Comparison of ENCODE assay signal across 20 cellular contexts in genomic region chr12:47412837-47413236, GRCh38.
DNase-seq lines count a peak whose midpoint lies in the region; ATAC-seq and TF ChIP-seq lines count a peak whose summit lies in the region.
"Had no signal": no experiment of that assay in that cellular context is flagged by ENCODE, and none has a peak within 500 bp of the region (broad histone marks: within the 10 kb centered on the region; RNA-seq: fewer than 3 reads in every experiment).

No MANE protein-coding gene starts in this region.

- H3K27me3 ChIP-seq in CD4-positive, CD25-positive, alpha-beta regulatory T cell (ENCODE audit: control insufficient read depth, insufficient read depth, low read length): no peaks in the 10 kb centered on the region
- no peaks in the 10 kb centered on the region for H3K27me3 ChIP-seq in CD8-positive, alpha-beta T cell (ENCODE audit: insufficient read depth, low read length)
- no peaks in the 10 kb centered on the region for H3K27me3 ChIP-seq in naive thymus-derived CD4-positive, alpha-beta T cell (ENCODE audit: control insufficient read depth in 2 of 2, insufficient read depth in 2 of 2, low read length in 2 of 2)
- H3K27me3 ChIP-seq in SJCRH30: peaks cover 5% of the 10 kb centered on the region; the same call in 1 of the 2 replicates
- H3K27me3 ChIP-seq: Peyer's patch had no signal

- CTCF ChIA-PET in CD8-positive, alpha-beta T cell (lab: Charles Lee): interaction anchor here (0.6 to 7.5 kb wide), 6 partner anchors 9 to 393 kb away, joined by 3 to 45 read pairs (median 4); no protein-coding TSS in a partner anchor
- CTCF ChIA-PET in naive thymus-derived CD4-positive, alpha-beta T cell (lab: Charles Lee): interaction anchor here (0.6 to 1.6 kb wide), 7 partner anchors 7 to 391 kb away, joined by 3 to 7 read pairs (median 3); no protein-coding TSS in a partner anchor

- no peaks in the 10 kb centered on the region for H3K9me3 ChIP-seq in CD4-positive, CD25-positive, alpha-beta regulatory T cell (ENCODE audit: control insufficient read depth in 2 of 2, low read length in 2 of 2)
- no peaks in the 10 kb centered on the region for H3K9me3 ChIP-seq in CD8-positive, alpha-beta T cell (ENCODE audit: low read length)
- no peaks in the 10 kb centered on the region for H3K9me3 ChIP-seq in naive thymus-derived CD4-positive, alpha-beta T cell (ENCODE audit: control insufficient read depth in 2 of 3, low read length in 3 of 3)
- H3K9me3 ChIP-seq in SJCRH30 (replicated peaks): no peaks in the 10 kb centered on the region
- H3K9me3 ChIP-seq: A549, Caco-2, Peyer's patch had no signal

- H3K36me3 ChIP-seq in CD4-positive, CD25-positive, alpha-beta regulatory T cell (ENCODE audit: control insufficient read depth, insufficient read depth, low read length): no peaks in the 10 kb centered on the region
- H3K36me3 ChIP-seq in CD8-positive, alpha-beta T cell (ENCODE audit: insufficient read depth, low read length): no peaks in the 10 kb centered on the region
- no peaks in the 10 kb centered on the region for H3K36me3 ChIP-seq in naive thymus-derived CD4-positive, alpha-beta T cell (ENCODE audit: control insufficient read depth in 2 of 3, insufficient read depth in 3 of 3, low read length in 3 of 3)
- no peaks in the 10 kb centered on the region for H3K36me3 ChIP-seq in SJCRH30
- H3K36me3 ChIP-seq: Peyer's patch had no signal

- H3K4me3 Mint-ChIP-seq in activated T-cell treated with anti-CD3 and anti-CD28 coated beads, Interleukin-2, amount 50 U/mL, for 24 hours: no peak overlapping the region
- peak overlapping the region in 1 of 4 donors; percentile 2 for H3K4me3 Mint-ChIP-seq in CD4-positive, CD25-positive, alpha-beta regulatory T cell
- no peak overlapping the region for H3K4me3 Mint-ChIP-seq in CD8-positive, alpha-beta T cell
- peak overlapping the region in 7 of 10 donors; percentile 5 to 66 (median 50) for H3K4me3 Mint-ChIP-seq in naive thymus-derived CD4-positive, alpha-beta T cell
- H3K4me3 Mint-ChIP-seq: B cell, CD14-positive monocyte had no signal

- peaks cover 9% of the 10 kb centered on the region for H3K36me3 Mint-ChIP-seq in activated T-cell treated with anti-CD3 and anti-CD28 coated beads, Interleukin-2, amount 50 U/mL, for 24 hours (ENCODE audit: low read depth)
- H3K36me3 Mint-ChIP-seq in CD4-positive, CD25-positive, alpha-beta regulatory T cell: no peaks in the 10 kb centered on the region
- no peaks in the 10 kb centered on the region for H3K36me3 Mint-ChIP-seq in CD8-positive, alpha-beta T cell
- H3K36me3 Mint-ChIP-seq in naive thymus-derived CD4-positive, alpha-beta T cell: peaks cover 0 to 14% (median 0%) of the 10 kb centered on the region in 5 donors
- H3K36me3 Mint-ChIP-seq: CD14-positive monocyte had no signal

- POLR2A ChIA-PET in CD8-positive, alpha-beta T cell (lab: Charles Lee): interaction anchor here (1.0 to 1.4 kb wide), 2 partner anchors 331 to 380 kb away, joined by 3 to 4 read pairs; no protein-coding TSS in a partner anchor
- POLR2A ChIA-PET in naive thymus-derived CD4-positive, alpha-beta T cell (lab: Charles Lee): interaction anchor here (0.5 to 2.0 kb wide), 4 partner anchors 52 to 293 kb away, joined by 3 to 6 read pairs (median 4); partner anchors contain the start of gene RPAP3

- DNase-seq in activated T-cell treated with anti-CD3 and anti-CD28 coated beads, Interleukin-2, amount 50 U/mL, for 24 hours: no peak
- DNase-seq in activated T-cell treated with anti-CD3 and anti-CD28 coated beads, Interleukin-2, amount 50 U/mL, for 48 hours: no peak
- DNase-seq in CD4-positive, CD25-positive, alpha-beta regulatory T cell: no peak
- no peak for DNase-seq in CD8-positive, alpha-beta T cell
- no peak for DNase-seq in naive thymus-derived CD4-positive, alpha-beta T cell
- no peak for DNase-seq in NCI-H446 treated with DMSO at 0.1 percent for 48 hours (lab: John Stamatoyannopoulos, UW)
- no peak for DNase-seq in SJCRH30
- DNase-seq: Caco-2, DMS 273 treated with DMSO at 0.1 percent for 48 hours, DMS79 treated with DMSO at 0.1 percent for 48 hours, IMR-90, NCI-H1092 treated with DMSO at 0.1 percent for 48 hours, NCI-H1436 treated with DMSO at 0.1 percent for 48 hours, NCI-H1930, NCI-H510A treated with DMSO at 0.1 percent for 48 hours, Peyer's patch had no signal

- H3K27me3 Mint-ChIP-seq in activated T-cell treated with anti-CD3 and anti-CD28 coated beads, Interleukin-2, amount 50 U/mL, for 24 hours: no peaks in the 10 kb centered on the region
- no peaks in the 10 kb centered on the region for H3K27me3 Mint-ChIP-seq in CD4-positive, CD25-positive, alpha-beta regulatory T cell
- no peaks in the 10 kb centered on the region for H3K27me3 Mint-ChIP-seq in CD8-positive, alpha-beta T cell (ENCODE audit: low read depth)
- no peaks in the 10 kb centered on the region for H3K27me3 Mint-ChIP-seq in naive thymus-derived CD4-positive, alpha-beta T cell
- H3K27me3 Mint-ChIP-seq: B cell had no signal

- no peak overlapping the region for H3K27ac ChIP-seq in CD4-positive, CD25-positive, alpha-beta regulatory T cell (ENCODE audit: insufficient read depth, low read length, poor library complexity, severe bottlenecking)
- no peak overlapping the region for H3K27ac ChIP-seq in CD8-positive, alpha-beta T cell (ENCODE audit: low read depth, low read length)
- no peak overlapping the region for H3K27ac ChIP-seq in naive thymus-derived CD4-positive, alpha-beta T cell (ENCODE audit: low read depth, low read length)
- H3K27ac ChIP-seq in SJCRH30: no peak overlapping the region
- H3K27ac ChIP-seq: KMS-11, Peyer's patch had no signal

- peaks cover 12% of the 10 kb centered on the region for H3K4me1 ChIP-seq in CD4-positive, CD25-positive, alpha-beta regulatory T cell (ENCODE audit: control insufficient read depth, insufficient read depth, low read length, poor library complexity, severe bottlenecking)
- H3K4me1 ChIP-seq in CD8-positive, alpha-beta T cell (ENCODE audit: insufficient read depth, low read length): peaks cover 57% of the 10 kb centered on the region
- peaks cover 10 to 60% of the 10 kb centered on the region in 2 donors for H3K4me1 ChIP-seq in naive thymus-derived CD4-positive, alpha-beta T cell (ENCODE audit: control insufficient read depth in 2 of 2, insufficient read depth in 2 of 2, low read length in 2 of 2)
- no peaks in the 10 kb centered on the region for H3K4me1 ChIP-seq in SJCRH30

- peaks cover 90% of the 10 kb centered on the region for H3K4me1 Mint-ChIP-seq in activated T-cell treated with anti-CD3 and anti-CD28 coated beads, Interleukin-2, amount 50 U/mL, for 24 hours (ENCODE audit: low read depth)
- peaks cover 3 to 62% (median 24%) of the 10 kb centered on the region in 4 donors for H3K4me1 Mint-ChIP-seq in CD4-positive, CD25-positive, alpha-beta regulatory T cell
- peaks cover 71% of the 10 kb centered on the region for H3K4me1 Mint-ChIP-seq in CD8-positive, alpha-beta T cell (ENCODE audit: low read depth)
- peaks cover 31 to 81% (median 75%) of the 10 kb centered on the region in 7 donors for H3K4me1 Mint-ChIP-seq in naive thymus-derived CD4-positive, alpha-beta T cell

- H3K9me3 Mint-ChIP-seq in activated T-cell treated with anti-CD3 and anti-CD28 coated beads, Interleukin-2, amount 50 U/mL, for 24 hours: peaks cover 14% of the 10 kb centered on the region
- H3K9me3 Mint-ChIP-seq in CD4-positive, CD25-positive, alpha-beta regulatory T cell: peaks cover 0 to 1% (median 0%) of the 10 kb centered on the region in 7 donors
- H3K9me3 Mint-ChIP-seq in CD8-positive, alpha-beta T cell: no peaks in the 10 kb centered on the region
- H3K9me3 Mint-ChIP-seq in naive thymus-derived CD4-positive, alpha-beta T cell: peaks cover 0 to 2% (median 0%) of the 10 kb centered on the region in 11 donors

- ATAC-seq in CD4-positive, CD25-positive, alpha-beta regulatory T cell (ENCODE audit: low read depth in 2 of 2): no peak
- ATAC-seq in CD8-positive, alpha-beta T cell: no peak
- no peak for ATAC-seq in naive thymus-derived CD4-positive, alpha-beta T cell
- ATAC-seq: A549 had no signal

- TF ChIP-seq CTCF in CD8-positive, alpha-beta T cell (IDR thresholded peaks at IDR 0.05): no peak

- H3K4me3 ChIP-seq in CD4-positive, CD25-positive, alpha-beta regulatory T cell (ENCODE audit: low read depth, low read length): no peak overlapping the region
- H3K4me3 ChIP-seq in CD8-positive, alpha-beta T cell (ENCODE audit: low read depth, low read length): no peak overlapping the region
- no peak overlapping the region for H3K4me3 ChIP-seq in naive thymus-derived CD4-positive, alpha-beta T cell (ENCODE audit: low read length)
- no peak overlapping the region for H3K4me3 ChIP-seq in SJCRH30
- H3K4me3 ChIP-seq: A549, Peyer's patch had no signal

- intact Hi-C loops in CD8-positive, alpha-beta T cell (cut with DNase I, micrococcal nuclease): no loop called here
- intact Hi-C loops in naive thymus-derived CD4-positive, alpha-beta T cell (cut with micrococcal nuclease): loop anchor here in 1 of 2 donors (10.0 kb wide), 1 partner anchor 738 kb away; no protein-coding TSS in a partner anchor

- H3K27ac Mint-ChIP-seq in activated T-cell treated with anti-CD3 and anti-CD28 coated beads, Interleukin-2, amount 50 U/mL, for 24 hours: peak overlapping the region; percentile 45
- H3K27ac Mint-ChIP-seq in CD4-positive, CD25-positive, alpha-beta regulatory T cell: peak overlapping the region in 2 of 3 donors; percentile 52 to 63
- peak overlapping the region; percentile 37 for H3K27ac Mint-ChIP-seq in CD8-positive, alpha-beta T cell
- peak overlapping the region in 8 of 9 donors; percentile 23 to 91 (median 80) for H3K27ac Mint-ChIP-seq in naive thymus-derived CD4-positive, alpha-beta T cell
- H3K27ac Mint-ChIP-seq: B cell, CD14-positive monocyte had no signal

Comparison
In these comparisons a context has a peak if more than half of its experiments do, and no peak if none do; other contexts are left out.
1. H3K4me3 Mint-ChIP-seq: peak in naive thymus-derived CD4-positive, alpha-beta T cell (7 of 10); none in activated T-cell treated with anti-CD3 and anti-CD28 coated beads, Interleukin-2, amount 50 U/mL, for 24 hours (single experiment) and CD8-positive, alpha-beta T cell (single experiment).
2. Peak in every context shown above with its lines, with median percentiles within 50 percentile points of each other: H3K27ac Mint-ChIP-seq.